8 cellular contexts compared by ENCODE assay signal in the genomic region with DNA sequence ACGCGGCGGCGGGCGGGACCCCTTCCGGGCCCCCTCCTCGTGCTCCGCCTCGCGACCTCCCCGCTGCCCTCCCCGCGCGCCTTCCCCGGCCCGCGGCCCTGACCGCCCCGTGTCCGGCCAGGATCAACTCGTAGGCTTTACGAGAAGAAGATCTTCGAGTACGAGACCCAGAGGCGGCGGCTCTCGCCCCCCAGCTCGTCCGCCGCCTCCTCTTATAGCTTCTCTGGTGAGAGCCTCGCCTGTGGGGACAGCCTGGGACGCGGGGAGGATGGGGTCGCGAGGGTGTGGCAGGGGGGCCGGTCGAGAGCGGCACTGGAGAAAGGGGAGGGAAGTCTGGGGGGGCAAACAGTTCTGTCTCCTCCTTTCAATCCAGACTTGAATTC. TPM values are rescaled to one million over a fixed set of nuclear protein-coding genes. Genes with fewer than 3 reads are reported as not detected.
A peak's percentile ranks its signal among the peaks of the same experiment; 100 is the strongest.
DNase-seq lines count a peak whose midpoint lies in the region; ATAC-seq, FAIRE-seq and TF ChIP-seq lines count a peak whose summit lies in the region.

No MANE protein-coding gene starts in this region.

- H3K27ac ChIP-seq in A549 (peak overlapping the region; percentile 86 to 96), mesodermal cell (ENCODE audit: low read depth, low read length, severe bottlenecking) (peak overlapping the region; percentile 95)

- CTCF ChIA-PET in A549 (lab: Yijun Ruan, JAX) = interaction anchor here (1.7 kb wide), 1 partner anchor 17 kb away, joined by 8 read pairs; no protein-coding TSS in a partner anchor

- peak overlapping the region; percentile 88 to 95 (median 90) for H3K4me3 Mint-ChIP-seq in brain

- H3K27me3 Mint-ChIP-seq in brain = no peaks in the 10 kb centered on the region

- no peak for TF ChIP-seq EP300 in A549 (IDR thresholded peaks at IDR 0.05)

- H3K36me3 ChIP-seq in mesodermal cell (ENCODE audit: control insufficient read depth, insufficient read depth, low read length) = peaks cover 12% of the 10 kb centered on the region

- DNase-seq in A549 (ENCODE audit: low read depth in 1 of 2, low spot score in 1 of 2) (no peak), posterior vena cava (ENCODE audit: low spot score) (no peak), NAMALWA (ENCODE audit: low spot score) (no peak), NCI-H2107 treated with DMSO at 0.1 percent for 48 hours (lab: John Stamatoyannopoulos, UW; ENCODE audit: unreplicated experiment) (no peak)

- peaks cover 27% of the 10 kb centered on the region for H3K4me1 ChIP-seq in A549
- H3K4me1 ChIP-seq in mesodermal cell (ENCODE audit: control insufficient read depth, insufficient read depth, low read length, poor library complexity, severe bottlenecking) = peaks cover 3% of the 10 kb centered on the region

- intact Hi-C loops in posterior vena cava (cut with DNase I) = no loop called here

- H3K9me3 ChIP-seq in A549 = no peaks in the 10 kb centered on the region
- H3K9me3 ChIP-seq in mesodermal cell (ENCODE audit: control insufficient read depth, low read length) = no peaks in the 10 kb centered on the region

- no peak for TF ChIP-seq POLR2A in A549 (IDR thresholded peaks at IDR 0.05; ENCODE audit: low read length)

- WGBS in A549 (ENCODE audit: missing lambda C conversion rate) = 0% methylated on average over 7 of the region's 38 CpGs
- 0% methylated on average over 15 to 23 of the region's 38 CpGs for WGBS in mesodermal cell (ENCODE audit: insufficient coverage in 2 of 2), 2 experiments

- H3K36me3 Mint-ChIP-seq in brain = peaks cover 12% of the 10 kb centered on the region

- no peak for FAIRE-seq in A549 (lab: Jason Lieb, UNC)

- POLR2A ChIA-PET in A549 (lab: Yijun Ruan, JAX) = interaction anchor here (1.3 to 1.6 kb wide), 2 partner anchors 9 to 18 kb away, joined by 9 to 11 read pairs; partner anchors contain the start of gene RPL10

- TF ChIP-seq CTCF in A549 (IDR thresholded peaks at IDR 0.05) = no peak
- no peak for TF ChIP-seq CTCF in brain (conservative IDR thresholded peaks at IDR 0.05)

- H3K9me3 Mint-ChIP-seq in brain = peaks cover 0 to 37% (median 2%) of the 10 kb centered on the region in 5 experiments

- H3K4me3 ChIP-seq in A549 = peak overlapping the region; percentile 91
- peak overlapping the region; percentile 66 for H3K4me3 ChIP-seq in mesodermal cell (ENCODE audit: extremely low read depth, insufficient read depth, low read length, poor library complexity, severe bottlenecking)

- no peak for TF ChIP-seq RAD21 in A549 (conservative IDR thresholded peaks at IDR 0.05 in 1 of 2, IDR thresholded peaks at IDR 0.05 in 1 of 2)

- H3K4me1 Mint-ChIP-seq in brain = peaks cover 27% of the 10 kb centered on the region

- H3K4me2 ChIP-seq in A549 = peak overlapping the region; percentile 98

- ATAC-seq in A549 (no peak), HG02571 (IDR thresholded peaks at IDR 0.05; ENCODE audit: unreplicated experiment) (peak; percentile 2), GM21717 (IDR thresholded peaks at IDR 0.05; ENCODE audit: unreplicated experiment) (no peak)

- peak overlapping the region; percentile 92 to 95 (median 94) for H3K27ac Mint-ChIP-seq in brain

TF ChIP-seq in A549, 52 proteins besides CTCF, POLR2A, EP300 and RAD21:
- TF ChIP-seq JUN (IDR thresholded peaks at IDR 0.05) (peak in 1 of 2 experiments; percentile 12; a peak in 1 of 5 replicates), MAZ (IDR thresholded peaks at IDR 0.05; ENCODE audit: borderline replicate concordance, low read depth, low read length) (no peak), REST (IDR thresholded peaks at IDR 0.05) (no peak)
TF ChIP-seq in A549: peak in this region for 1.

RNA-seq across cellular contexts. Expression of gene EMD, which starts 0.5 kb away (rescaled TPM):
- 34.6 and 40.7 TPM in 2 replicates for polyA plus RNA-seq in A549 (2011; rRNA removed)
- polyA plus RNA-seq in A549 (2012; cell fraction: cytosol; rRNA removed) = 69.1 and 94.4 TPM in 2 replicates
- 86.5 and 123 TPM in 2 replicates for polyA plus RNA-seq in A549 (2012; cell fraction: nucleus; rRNA removed)
- polyA plus RNA-seq in A549 (2017; fragmentation: RNase III; extraction: RNeasy Plus Mini Kit Qiagen cat#74134 plus additional on column Dnase treatment) = 126 to 131 TPM (median 130 TPM) in 3 replicates
- 44.1 and 55.6 TPM in 2 replicates for polyA minus RNA-seq in A549 (2011; rRNA and poly(A)+ RNA removed)
- 111 TPM for polyA plus RNA-seq in brain (ENCODE audit: insufficient read depth, low read depth, low replicate concordance)
- 86.7 TPM for polyA plus RNA-seq in mesodermal cell (2013, experiment 1 of 2)
- 71.3 TPM for polyA plus RNA-seq in mesodermal cell (2013, experiment 2 of 2)
- 10 to 100 TPM; 61.8 to 67.2 TPM for total RNA-seq in posterior vena cava

RNA-seq across cellular contexts. Expression of gene FLNA, which starts 5.1 kb away (rescaled TPM):
- polyA plus RNA-seq in A549 (2011; rRNA removed) = 303 and 351 TPM in 2 replicates
- 552 and 728 TPM in 2 replicates for polyA plus RNA-seq in A549 (2012; cell fraction: cytosol; rRNA removed)
- 3,208 and 3,689 TPM in 2 replicates for polyA plus RNA-seq in A549 (2012; cell fraction: nucleus; rRNA removed)
- polyA plus RNA-seq in A549 (2017; fragmentation: RNase III; extraction: RNeasy Plus Mini Kit Qiagen cat#74134 plus additional on column Dnase treatment) = 1,116 to 1,252 TPM (median 1,118 TPM) in 3 replicates
- 1,164 and 1,868 TPM in 2 replicates for polyA minus RNA-seq in A549 (2011; rRNA and poly(A)+ RNA removed)
- polyA plus RNA-seq in brain (ENCODE audit: insufficient read depth, low read depth, low replicate concordance) = 334 TPM
- polyA plus RNA-seq in mesodermal cell (2013, experiment 1 of 2) = 684 TPM
- polyA plus RNA-seq in mesodermal cell (2013, experiment 2 of 2) = 564 TPM
- 1,000 to 10,000 TPM; 5,571 to 6,731 TPM for total RNA-seq in posterior vena cava

RNA-seq across cellular contexts. Expression of gene RPL10, which starts 18.6 kb away (rescaled TPM):
- 3,216 and 3,468 TPM in 2 replicates for polyA plus RNA-seq in A549 (2011; rRNA removed)
- polyA plus RNA-seq in A549 (2012; cell fraction: cytosol; rRNA removed) = 4,988 and 5,624 TPM in 2 replicates
- 3,974 and 5,274 TPM in 2 replicates for polyA plus RNA-seq in A549 (2012; cell fraction: nucleus; rRNA removed)
- 4,594 to 4,829 TPM (median 4,804 TPM) in 3 replicates for polyA plus RNA-seq in A549 (2017; fragmentation: RNase III; extraction: RNeasy Plus Mini Kit Qiagen cat#74134 plus additional on column Dnase treatment)
- 1,628 and 1,978 TPM in 2 replicates for polyA minus RNA-seq in A549 (2011; rRNA and poly(A)+ RNA removed)
- polyA plus RNA-seq in brain (ENCODE audit: insufficient read depth, low read depth, low replicate concordance) = 5,372 TPM
- 3,353 TPM for polyA plus RNA-seq in mesodermal cell (2013, experiment 1 of 2)
- polyA plus RNA-seq in mesodermal cell (2013, experiment 2 of 2) = 3,098 TPM
- 1,000 to 10,000 TPM; 2,294 to 2,387 TPM for total RNA-seq in posterior vena cava

RNA-seq across cellular contexts. Expression of gene DNASE1L1, which starts 29.5 kb away (rescaled TPM):
- 14.3 and 21.6 TPM in 2 replicates for polyA plus RNA-seq in A549 (2011; rRNA removed)
- 16.3 and 23.8 TPM in 2 replicates for polyA plus RNA-seq in A549 (2012; cell fraction: cytosol; rRNA removed)
- polyA plus RNA-seq in A549 (2012; cell fraction: nucleus; rRNA removed) = 38.6 and 39.1 TPM in 2 replicates
- polyA plus RNA-seq in A549 (2017; fragmentation: RNase III; extraction: RNeasy Plus Mini Kit Qiagen cat#74134 plus additional on column Dnase treatment) = 20.9 to 24.5 TPM (median 24.4 TPM) in 3 replicates
- 15.2 and 23.5 TPM in 2 replicates for polyA minus RNA-seq in A549 (2011; rRNA and poly(A)+ RNA removed)
- 30.0 TPM for polyA plus RNA-seq in brain (ENCODE audit: insufficient read depth, low read depth, low replicate concordance)
- polyA plus RNA-seq in mesodermal cell (2013, experiment 1 of 2) = 20.7 TPM
- 18.9 TPM for polyA plus RNA-seq in mesodermal cell (2013, experiment 2 of 2)
- 10 to 100 TPM; 15.9 to 20.0 TPM for total RNA-seq in posterior vena cava

RNA-seq across cellular contexts. Expression of gene TAFAZZIN, which starts 31.8 kb away (rescaled TPM):
- polyA plus RNA-seq in A549 (2011; rRNA removed) (32.6 and 36.9 TPM in 2 replicates), A549 (2017; fragmentation: RNase III; extraction: RNeasy Plus Mini Kit Qiagen cat#74134 plus additional on column Dnase treatment) (25.7 to 36.3 TPM (median 34.4 TPM) in 3 replicates), brain (ENCODE audit: insufficient read depth, low read depth, low replicate concordance) (23.3 TPM)
- polyA plus RNA-seq in A549 (2012; cell fraction: cytosol; rRNA removed) = 35.6 and 45.5 TPM in 2 replicates
- polyA plus RNA-seq in A549 (2012; cell fraction: nucleus; rRNA removed) = 150 and 154 TPM in 2 replicates
- 28.0 and 35.3 TPM in 2 replicates for polyA minus RNA-seq in A549 (2011; rRNA and poly(A)+ RNA removed)
- polyA plus RNA-seq in mesodermal cell (2013, experiment 1 of 2) = 38.4 TPM
- polyA plus RNA-seq in mesodermal cell (2013, experiment 2 of 2) = 28.4 TPM
- 10 to 100 TPM; 25.3 to 28.1 TPM for total RNA-seq in posterior vena cava
